Comparison of ENCODE assay signal across 11 cellular contexts in the genomic region with DNA sequence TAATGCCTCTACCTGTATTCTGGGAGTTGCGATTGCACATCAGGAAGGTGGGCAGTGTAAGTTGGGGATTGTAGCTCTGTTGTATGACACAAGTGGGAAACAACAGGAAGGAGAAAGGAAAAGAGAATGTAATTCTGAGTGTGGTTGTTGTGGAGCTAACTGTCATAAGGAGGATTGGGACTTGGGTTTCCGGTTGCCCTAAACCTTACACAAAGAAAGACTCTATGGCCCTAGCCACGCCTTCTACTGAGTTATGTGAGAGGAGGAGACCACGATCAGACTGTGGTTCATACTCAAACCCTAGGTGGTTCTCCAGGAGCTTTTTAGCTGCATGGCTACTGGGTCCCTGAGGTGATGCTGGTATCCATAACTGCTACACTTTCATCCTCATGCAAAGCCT.
"Had no signal": no experiment of that assay in that cellular context is flagged by ENCODE, and none has a peak within 500 bp of the region (broad histone marks: within the 10 kb centered on the region; RNA-seq: fewer than 3 reads in every experiment).

No MANE protein-coding gene starts in this region.

- H3K27ac ChIP-seq: heart left ventricle, ovary, vagina had no signal

- H3K4me1 ChIP-seq: breast epithelium had no signal

- H3K36me3 ChIP-seq: breast epithelium, heart left ventricle, ovary, vagina had no signal

- H3K27me3 ChIP-seq: breast epithelium, dorsolateral prefrontal cortex, heart left ventricle, ovary, vagina had no signal

- DNase-seq: activated CD4-positive, CD25-positive, alpha-beta regulatory T cell treated with anti-CD3 and anti-CD28 coated beads, Interleukin-2, amount 50 U/mL, for 72 hours; activated CD8-positive, alpha-beta memory T cell treated with anti-CD3 and anti-CD28 coated beads, Interleukin-2, amount 50 U/mL, for 4 hours; activated CD8-positive, alpha-beta T cell treated with anti-CD3 and anti-CD28 coated beads for 36 hours; aorta; dorsolateral prefrontal cortex; heart left ventricle; ovary; stimulated activated CD4-positive, alpha-beta T cell treated with anti-CD3 and anti-CD28 coated beads, Interleukin-4, amount 100 ng/mL, for 1 hour had no signal

- H3K9me3 ChIP-seq: breast epithelium, heart left ventricle, ovary, vagina had no signal

- ATAC-seq: activated CD8-positive, alpha-beta T cell treated with anti-CD3 and anti-CD28 coated beads for 36 hours; left lobe of liver had no signal

- H3K4me3 ChIP-seq: breast epithelium, dorsolateral prefrontal cortex, heart left ventricle, ovary, vagina had no signal
